ENCODE assay signal across 12 cellular contexts in genomic region chr7:81685263-81685868, GRCh38.
A peak's percentile ranks its signal among the peaks of the same experiment; 100 is the strongest.
DNase-seq lines count a peak whose midpoint lies in the region; ATAC-seq and TF ChIP-seq lines count a peak whose summit lies in the region.
"Had no signal": no experiment of that assay in that cellular context is flagged by ENCODE, and none has a peak within 500 bp of the region (broad histone marks: within the 10 kb centered on the region; RNA-seq: fewer than 3 reads in every experiment).

No MANE protein-coding gene starts in this region.

- peaks cover 0 to 6% of the 10 kb centered on the region in 2 donors for H3K4me1 ChIP-seq in left lung

- intact Hi-C loops in left lung (cut with DNase I), result no loop called here

- peak; percentile 10 for ATAC-seq in HG02798 (IDR thresholded peaks at IDR 0.05; ENCODE audit: poor library complexity, unreplicated experiment)
- ATAC-seq in left lung, result no peak
- ATAC-seq: activated CD8-positive, alpha-beta T cell treated with anti-CD3 and anti-CD28 coated beads for 36 hours; T-cell had no signal

- no peaks in the 10 kb centered on the region for H3K27me3 Mint-ChIP-seq in brain
- H3K27me3 Mint-ChIP-seq in mesothelial cell of epicardium (ENCODE audit: low read depth), result no peaks in the 10 kb centered on the region
- H3K27me3 Mint-ChIP-seq: activated CD8-positive, alpha-beta T cell treated with anti-CD3 and anti-CD28 coated beads for 36 hours; activated naive CD4-positive, alpha-beta T cell treated with anti-CD3 and anti-CD28 coated beads, Interleukin-2, amount 50 U/mL, for 24 hours; T-cell had no signal

- DNase-seq in AG04450 (ENCODE audit: low read depth, low spot score) (no peak), mesothelial cell of epicardium (ENCODE audit: low spot score in 2 of 2, unreplicated experiment in 2 of 2) (no peak), left lung (no peak), NCI-H146 treated with DMSO at 0.1 percent for 48 hours (lab: John Stamatoyannopoulos, UW; ENCODE audit: unreplicated experiment) (no peak)
- no peak for DNase-seq in central memory CD4-positive, alpha-beta T cell
- no peak for DNase-seq in stimulated activated naive CD4-positive, alpha-beta T cell treated with Interleukin-2 at 50 U/mL for 16 hours (lab: John Stamatoyannopoulos, UW)
- DNase-seq: activated CD8-positive, alpha-beta T cell treated with anti-CD3 and anti-CD28 coated beads for 36 hours; NCI-H187; T-cell had no signal

- H3K27ac ChIP-seq in AG04450 (ENCODE audit: low read depth, low read length) (peak overlapping the region; percentile 93), left lung (peak overlapping the region in 1 of 2 donors; percentile 58)

- H3K27me3 ChIP-seq in AG04450 (ENCODE audit: control insufficient read depth, insufficient read depth, low read length), result no peaks in the 10 kb centered on the region
- no peaks in the 10 kb centered on the region for H3K27me3 ChIP-seq in left lung

- POLR2A ChIA-PET in AG04450 (lab: Yijun Ruan, JAX), result interaction anchor here (0.6 to 1.4 kb wide), 4 partner anchors 16 to 85 kb away, joined by 3 to 11 read pairs (median 4); partner anchors contain the start of gene HGF

- no peaks in the 10 kb centered on the region for H3K36me3 ChIP-seq in left lung

- H3K4me3 ChIP-seq in AG04450 (ENCODE audit: low read depth, low read length) (peak overlapping the region; percentile 3; the same call in 1 of the 2 replicates), left lung (no peak overlapping the region)

- H3K27ac Mint-ChIP-seq in brain, result peak overlapping the region; percentile 25 to 87 (median 68)
- H3K27ac Mint-ChIP-seq in mesothelial cell of epicardium, result peak overlapping the region; percentile 70
- H3K27ac Mint-ChIP-seq: activated CD8-positive, alpha-beta T cell treated with anti-CD3 and anti-CD28 coated beads for 36 hours; activated naive CD4-positive, alpha-beta T cell treated with anti-CD3 and anti-CD28 coated beads, Interleukin-2, amount 50 U/mL, for 24 hours; T-cell had no signal

- H3K36me3 Mint-ChIP-seq in brain (no peaks in the 10 kb centered on the region), mesothelial cell of epicardium (no peaks in the 10 kb centered on the region)
- H3K36me3 Mint-ChIP-seq: activated naive CD4-positive, alpha-beta T cell treated with anti-CD3 and anti-CD28 coated beads, Interleukin-2, amount 50 U/mL, for 24 hours; T-cell had no signal

- no peak for TF ChIP-seq CTCF in AG04450 (IDR thresholded peaks at IDR 0.05; ENCODE audit: low read depth, low read length)
- TF ChIP-seq CTCF in brain (conservative IDR thresholded peaks at IDR 0.05), result no peak
- TF ChIP-seq CTCF in mesothelial cell of epicardium (IDR thresholded peaks at IDR 0.05; ENCODE audit: unreplicated experiment), result no peak
- no peak for TF ChIP-seq CTCF in left lung (IDR thresholded peaks at IDR 0.05)

- H3K4me3 Mint-ChIP-seq in brain (peak overlapping the region in 2 of 5 experiments; percentile 0 to 15), mesothelial cell of epicardium (no peak overlapping the region)
- H3K4me3 Mint-ChIP-seq: activated CD8-positive, alpha-beta T cell treated with anti-CD3 and anti-CD28 coated beads for 36 hours; activated naive CD4-positive, alpha-beta T cell treated with anti-CD3 and anti-CD28 coated beads, Interleukin-2, amount 50 U/mL, for 24 hours; T-cell had no signal

- CTCF ChIA-PET in AG04450 (lab: Charles Lee), result no interaction called here

- peaks cover 0 to 3% (median 0%) of the 10 kb centered on the region in 5 experiments for H3K9me3 Mint-ChIP-seq in brain
- H3K9me3 Mint-ChIP-seq in mesothelial cell of epicardium, result no peaks in the 10 kb centered on the region
- H3K9me3 Mint-ChIP-seq: activated CD8-positive, alpha-beta T cell treated with anti-CD3 and anti-CD28 coated beads for 36 hours; activated naive CD4-positive, alpha-beta T cell treated with anti-CD3 and anti-CD28 coated beads, Interleukin-2, amount 50 U/mL, for 24 hours had no signal

- peaks cover 37% of the 10 kb centered on the region for H3K4me1 Mint-ChIP-seq in brain
- peaks cover 38% of the 10 kb centered on the region for H3K4me1 Mint-ChIP-seq in mesothelial cell of epicardium
- H3K4me1 Mint-ChIP-seq: activated naive CD4-positive, alpha-beta T cell treated with anti-CD3 and anti-CD28 coated beads, Interleukin-2, amount 50 U/mL, for 24 hours; T-cell had no signal

- H3K9me3 ChIP-seq in AG04450 (ENCODE audit: control insufficient read depth, insufficient read depth, low read length), result no peaks in the 10 kb centered on the region
- H3K9me3 ChIP-seq in left lung, result no peaks in the 10 kb centered on the region
